ENCODE assay signal across 19 cellular contexts in the genomic region with DNA sequence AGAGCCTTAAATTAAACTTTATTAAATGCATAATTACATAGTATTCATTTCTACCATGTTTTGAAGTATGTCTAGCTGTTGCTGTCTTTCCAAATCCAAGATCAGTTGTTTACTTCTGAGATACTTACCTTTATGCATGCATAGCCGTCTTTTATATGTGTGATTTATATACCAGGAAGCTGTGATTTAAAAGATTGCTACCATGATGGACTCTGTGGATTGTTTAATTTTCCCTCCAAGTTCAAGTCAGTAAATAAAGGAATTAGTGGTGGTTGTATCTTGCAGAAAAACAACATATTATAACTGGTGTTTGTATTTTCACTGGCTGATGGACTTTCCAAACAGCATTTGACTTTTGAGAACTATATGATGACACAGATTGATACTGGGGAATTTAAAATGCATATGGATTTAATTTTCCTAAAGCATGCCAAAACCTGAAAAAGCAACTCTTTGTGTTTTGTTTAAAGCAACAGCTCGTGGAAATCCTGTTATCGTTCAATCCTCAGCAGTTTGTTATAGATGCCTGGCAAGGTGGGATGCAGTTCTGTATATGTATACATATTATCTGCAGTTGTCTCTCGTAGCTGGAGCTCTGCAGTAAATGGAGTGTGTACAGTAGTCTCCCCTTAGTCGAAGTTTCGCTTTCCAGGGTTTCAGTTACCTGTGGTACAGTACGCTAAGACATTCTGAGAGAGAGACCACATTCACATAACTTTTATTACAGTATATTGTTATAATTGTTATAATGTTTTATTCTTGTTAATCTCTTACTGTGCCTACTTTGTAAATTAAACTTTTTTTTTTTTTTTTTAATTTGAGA.
DNase-seq lines count a peak whose midpoint lies in the region; ATAC-seq and TF ChIP-seq lines count a peak whose summit lies in the region.
"Had no signal": no experiment of that assay in that cellular context is flagged by ENCODE, and none has a peak within 500 bp of the region (broad histone marks: within the 10 kb centered on the region; RNA-seq: fewer than 3 reads in every experiment).

No MANE protein-coding gene starts in this region.

- DNase-seq in cardiac muscle cell (ENCODE audit: low read depth in 1 of 2, low spot score in 1 of 2) (no peak), cardiac septum (ENCODE audit: low spot score) (no peak), glutamatergic neuron (no peak), GM20000 (ENCODE audit: low spot score) (no peak), PC-9 (no peak), H7 (no peak)
- DNase-seq: effector memory CD4-positive, alpha-beta T cell; H9; islet precursor cell; natural killer cell; NCI-H226; stimulated activated CD4-positive, alpha-beta T cell treated with anti-CD3 and anti-CD28 coated beads, Interleukin-2, amount 100 ng/mL, for 24 hours; stimulated activated naive CD8-positive, alpha-beta T cell treated with anti-CD3 and anti-CD28 coated beads, Interleukin-15, amount 100 ng/mL, for 72 hours; T-helper 9 cell had no signal

- H3K9me2 ChIP-seq in OCI-LY1 (ENCODE audit: low read depth, low read length) (no peaks in the 10 kb centered on the region), PC-9 (ENCODE audit: insufficient read depth) (no peaks in the 10 kb centered on the region)

- H3K9me3 Mint-ChIP-seq in glutamatergic neuron (ENCODE audit: unreplicated experiment), result peaks cover 20% of the 10 kb centered on the region
- H3K9me3 Mint-ChIP-seq: activated T-helper 2 cell treated with anti-CD3 and anti-CD28 coated beads, Interferon-gamma antibody, Interleukin-2, Interleukin-4, amounts not matched to agents 10 μg/mL and 5 μg/mL and 100 μg/mL, durations not matched to agents 14 hours and 24 hours and 36 hours; H9; natural killer cell; stimulated activated naive CD8-positive, alpha-beta T cell treated with anti-CD3 and anti-CD28 coated beads, Interleukin-15, amount 100 ng/mL, for 72 hours had no signal

- peaks cover 60% of the 10 kb centered on the region for H3K4me1 ChIP-seq in cardiac muscle cell (ENCODE audit: low read depth)
- peaks cover 52% of the 10 kb centered on the region for H3K4me1 ChIP-seq in OCI-LY1 (ENCODE audit: insufficient read depth, low read length, severe bottlenecking)
- H3K4me1 ChIP-seq in gastroesophageal sphincter, result peaks cover 10 to 77% (median 17%) of the 10 kb centered on the region in 3 donors
- 0 out of 2 replicates have a peak, but pooled peaks cover under 1% of the 10 kb centered on the region for H3K4me1 ChIP-seq in PC-9 (replicated peaks; ENCODE audit: insufficient read depth)
- H3K4me1 ChIP-seq: breast epithelium had no signal

- H3K9me3 ChIP-seq in cardiac muscle cell (ENCODE audit: low read depth) (no peaks in the 10 kb centered on the region), OCI-LY1 (ENCODE audit: low read length) (no peaks in the 10 kb centered on the region), gastroesophageal sphincter (no peaks in the 10 kb centered on the region), PC-9 (ENCODE audit: insufficient read depth, low read depth) (no peaks in the 10 kb centered on the region)
- H3K9me3 ChIP-seq: breast epithelium had no signal

- H4K20me1 ChIP-seq in OCI-LY1 (ENCODE audit: insufficient read depth, low read length), result no peaks in the 10 kb centered on the region
- no peaks in the 10 kb centered on the region; the same call in 1 of the 2 replicates for H4K20me1 ChIP-seq in PC-9 (ENCODE audit: insufficient read depth)

- no peak for ATAC-seq in gastroesophageal sphincter
- ATAC-seq: natural killer cell; Panc1; stimulated activated naive CD8-positive, alpha-beta T cell treated with anti-CD3 and anti-CD28 coated beads, Interleukin-15, amount 100 ng/mL, for 72 hours had no signal

- CTCF ChIA-PET in PC-9 (lab: Charles Lee), result interaction anchor here (0.6 to 0.7 kb wide), 2 partner anchors 143 to 558 kb away, joined by 3 to 4 read pairs; no protein-coding TSS in a partner anchor

- POLR2A ChIA-PET in PC-9 (lab: Charles Lee; ENCODE audit: unreplicated experiment), result no interaction called here

- no peak overlapping the region for H3K9ac ChIP-seq in OCI-LY1 (ENCODE audit: low read length)

- H3K36me3 Mint-ChIP-seq in glutamatergic neuron (ENCODE audit: unreplicated experiment), result peaks cover 10% of the 10 kb centered on the region
- H3K36me3 Mint-ChIP-seq: natural killer cell had no signal

- H3K79me2 ChIP-seq in OCI-LY1 (ENCODE audit: insufficient read depth, low read length), result no peaks in the 10 kb centered on the region
- H3K79me2 ChIP-seq in PC-9 (ENCODE audit: low read depth), result no peaks in the 10 kb centered on the region

- H3K4me3 ChIP-seq in cardiac muscle cell, result no peak overlapping the region
- no peak overlapping the region for H3K4me3 ChIP-seq in OCI-LY1 (ENCODE audit: low read depth, low read length, poor library complexity, severe bottlenecking)
- H3K4me3 ChIP-seq in gastroesophageal sphincter, result no peak overlapping the region
- no peak overlapping the region for H3K4me3 ChIP-seq in PC-9
- H3K4me3 ChIP-seq in H7 (ENCODE audit: insufficient read depth, low read depth, low read length), result no peak overlapping the region
- H3K4me3 ChIP-seq: breast epithelium had no signal

- 63 to 72% methylated on average over 7 of the region's 7 CpGs for WGBS in gastroesophageal sphincter (ENCODE audit: low coverage in 1 of 2), 2 donors

- TF ChIP-seq EP300 in gastroesophageal sphincter (IDR thresholded peaks at IDR 0.05), result no peak

- H3F3A ChIP-seq in OCI-LY1 (ENCODE audit: insufficient read depth, low read length), result no peaks in the 10 kb centered on the region
- no peaks in the 10 kb centered on the region for H3F3A ChIP-seq in PC-9 (ENCODE audit: insufficient read depth, low read depth)

- H3K36me3 ChIP-seq in cardiac muscle cell (no peaks in the 10 kb centered on the region), OCI-LY1 (ENCODE audit: insufficient read depth, low read length) (no peaks in the 10 kb centered on the region), gastroesophageal sphincter (no peaks in the 10 kb centered on the region), PC-9 (ENCODE audit: low read depth) (no peaks in the 10 kb centered on the region), H7 (replicated peaks; ENCODE audit: control insufficient read depth, insufficient read depth, low read length) (no peaks in the 10 kb centered on the region)
- H3K36me3 ChIP-seq: breast epithelium had no signal

- peaks cover 22% of the 10 kb centered on the region for H3K27me3 Mint-ChIP-seq in glutamatergic neuron (ENCODE audit: unreplicated experiment)
- H3K27me3 Mint-ChIP-seq: stimulated activated naive CD8-positive, alpha-beta T cell treated with anti-CD3 and anti-CD28 coated beads, Interleukin-15, amount 100 ng/mL, for 72 hours had no signal

- intact Hi-C loops in cardiac septum (cut with DNase I), result no loop called here
- intact Hi-C loops in PC-9 (cut with micrococcal nuclease; ENCODE audit: unreplicated experiment), result no loop called here

- TF ChIP-seq POLR2A in gastroesophageal sphincter (IDR thresholded peaks at IDR 0.05), result no peak

- TF ChIP-seq CTCF in cardiac muscle cell (IDR thresholded peaks at IDR 0.05; ENCODE audit: low read depth, low read length) (no peak), OCI-LY1 (IDR thresholded peaks at IDR 0.05; ENCODE audit: low read length) (no peak), glutamatergic neuron (IDR thresholded peaks at IDR 0.05; ENCODE audit: partially characterized antibody, unreplicated experiment) (no peak), gastroesophageal sphincter (IDR thresholded peaks at IDR 0.05) (no peak), GM20000 (IDR thresholded peaks at IDR 0.05; ENCODE audit: extremely low read depth, missing control alignments) (no peak), PC-9 (conservative IDR thresholded peaks at IDR 0.05) (no peak)

- no peak overlapping the region for H3K27ac Mint-ChIP-seq in glutamatergic neuron (ENCODE audit: unreplicated experiment)
- H3K27ac Mint-ChIP-seq: activated T-helper 2 cell treated with anti-CD3 and anti-CD28 coated beads, Interferon-gamma antibody, Interleukin-2, Interleukin-4, amounts not matched to agents 10 μg/mL and 5 μg/mL and 100 μg/mL, durations not matched to agents 14 hours and 24 hours and 36 hours; natural killer cell; stimulated activated naive CD8-positive, alpha-beta T cell treated with anti-CD3 and anti-CD28 coated beads, Interleukin-15, amount 100 ng/mL, for 72 hours had no signal

- H3K4me3 Mint-ChIP-seq in glutamatergic neuron (ENCODE audit: unreplicated experiment), result peak overlapping the region; percentile 79
- H3K4me3 Mint-ChIP-seq: natural killer cell; stimulated activated naive CD8-positive, alpha-beta T cell treated with anti-CD3 and anti-CD28 coated beads, Interleukin-15, amount 100 ng/mL, for 72 hours had no signal

- H3K27ac ChIP-seq in cardiac muscle cell (peak overlapping the region; percentile 26), OCI-LY1 (ENCODE audit: low read depth, low read length, poor library complexity, severe bottlenecking) (peak overlapping the region; percentile 98), gastroesophageal sphincter (no peak overlapping the region), PC-9 (no peak overlapping the region)
- H3K27ac ChIP-seq: breast epithelium had no signal

- H3K27me3 ChIP-seq in cardiac muscle cell, result no peaks in the 10 kb centered on the region
- no peaks in the 10 kb centered on the region for H3K27me3 ChIP-seq in OCI-LY1 (ENCODE audit: insufficient read depth, low read length)
- no peaks in the 10 kb centered on the region for H3K27me3 ChIP-seq in gastroesophageal sphincter
- H3K27me3 ChIP-seq in PC-9 (ENCODE audit: insufficient read depth, low read depth), result no peaks in the 10 kb centered on the region
- H3K27me3 ChIP-seq in H7 (ENCODE audit: control insufficient read depth, insufficient read depth, low read length), result no peaks in the 10 kb centered on the region; the same call in 1 of the 2 replicates
- H3K27me3 ChIP-seq: breast epithelium had no signal

- H3K4me2 ChIP-seq in OCI-LY1 (ENCODE audit: low read length) (no peak overlapping the region), PC-9 (no peak overlapping the region)

- H3K4me1 Mint-ChIP-seq in glutamatergic neuron (ENCODE audit: low read depth, unreplicated experiment), result peaks cover 46% of the 10 kb centered on the region

- H2AFZ ChIP-seq in OCI-LY1 (ENCODE audit: low read length) (no peak overlapping the region), PC-9 (no peak overlapping the region)

- no TSS peak for BruUV-seq in PC-9 (replicated peaks; lab: Mats Ljungman, UMichigan)

Comparison
In these comparisons a context has a peak if more than half of its experiments do, and no peak if none do; other contexts are left out.
1. H3K27ac ChIP-seq: peak in cardiac muscle cell (single experiment) and OCI-LY1 (single experiment); none in gastroesophageal sphincter (0 of 4) and PC-9 (single experiment).